9 cellular contexts compared by ENCODE assay signal in genomic region chr7:30412810-30413504, GRCh38.
DNase-seq lines count a peak whose midpoint lies in the region; ATAC-seq lines count a peak whose summit lies in the region.
"Had no signal": no experiment of that assay in that cellular context is flagged by ENCODE, and none has a peak within 500 bp of the region (broad histone marks: within the 10 kb centered on the region; RNA-seq: fewer than 3 reads in every experiment).

No MANE protein-coding gene starts in this region.

- no peaks in the 10 kb centered on the region for H3K4me1 Mint-ChIP-seq in activated T-helper 17 cell treated with anti-CD3 and anti-CD28 coated beads, Interleukin-2, amount 50 U/mL, for 72 hours

- no peak overlapping the region for H3K27ac Mint-ChIP-seq in activated T-helper 17 cell treated with anti-CD3 and anti-CD28 coated beads, Interleukin-2, amount 50 U/mL, for 72 hours
- H3K27ac Mint-ChIP-seq: CD8-positive, alpha-beta T cell had no signal

- H3K9me3 Mint-ChIP-seq in activated T-helper 17 cell treated with anti-CD3 and anti-CD28 coated beads, Interleukin-2, amount 50 U/mL, for 72 hours, result no peaks in the 10 kb centered on the region
- H3K9me3 Mint-ChIP-seq: CD8-positive, alpha-beta T cell had no signal

- H3K27me3 Mint-ChIP-seq in activated T-helper 17 cell treated with anti-CD3 and anti-CD28 coated beads, Interleukin-2, amount 50 U/mL, for 72 hours, result no peaks in the 10 kb centered on the region

- peak; percentile 54 for ATAC-seq in activated T-helper 17 cell treated with anti-CD3 and anti-CD28 coated beads, Interleukin-2, amount 50 U/mL, for 72 hours (replicated peaks)
- peak; percentile 91 to 95 for ATAC-seq in left cardiac atrium
- ATAC-seq in HG02938 (IDR thresholded peaks at IDR 0.05; ENCODE audit: unreplicated experiment), result no peak
- ATAC-seq: CD8-positive, alpha-beta T cell had no signal

- intact Hi-C loops in left cardiac atrium (cut with DNase I), result loop anchor here in 1 of 2 donors (5.0 kb wide), 2 partner anchors 136 to 246 kb away; no protein-coding TSS in a partner anchor

- peak; percentile 47 for DNase-seq in NCI-H748 (lab: John Stamatoyannopoulos, UW; ENCODE audit: unreplicated experiment)
- DNase-seq in NCI-H748 treated with DMSO at 0.1 percent for 48 hours (lab: John Stamatoyannopoulos, UW), result no peak
- DNase-seq in NCI-H1105 treated with DMSO at 0.1 percent for 48 hours (lab: John Stamatoyannopoulos, UW), result peak; percentile 3
- DNase-seq in left cardiac atrium, result no peak
- peak; percentile 68 for DNase-seq in putamen (ENCODE audit: low spot score)
- DNase-seq in activated CD4-positive, alpha-beta T cell treated with anti-CD3 and anti-CD28 coated beads, Interleukin-2, amount 50 U/mL, for 1 hour, result no peak

- no peak overlapping the region for H3K4me3 Mint-ChIP-seq in activated T-helper 17 cell treated with anti-CD3 and anti-CD28 coated beads, Interleukin-2, amount 50 U/mL, for 72 hours
- H3K4me3 Mint-ChIP-seq: CD8-positive, alpha-beta T cell had no signal

- no peaks in the 10 kb centered on the region for H3K36me3 Mint-ChIP-seq in activated T-helper 17 cell treated with anti-CD3 and anti-CD28 coated beads, Interleukin-2, amount 50 U/mL, for 72 hours (ENCODE audit: low read depth)
- H3K36me3 Mint-ChIP-seq: CD8-positive, alpha-beta T cell had no signal

Comparison
In these comparisons a context has a peak if more than half of its experiments do, and no peak if none do; other contexts are left out.
1. DNase-seq: peak in NCI-H748 (single experiment), NCI-H1105 treated with DMSO at 0.1 percent for 48 hours (single experiment) and putamen (single experiment); none in NCI-H748 treated with DMSO at 0.1 percent for 48 hours (single experiment), left cardiac atrium (single experiment) and activated CD4-positive, alpha-beta T cell treated with anti-CD3 and anti-CD28 coated beads, Interleukin-2, amount 50 U/mL, for 1 hour (single experiment).